Comparison of ENCODE assay signal across 1 cellular context in genomic region chr19:45099465-45100201, GRCh38.
TF ChIP-seq lines count a peak whose summit lies in the region.

No MANE protein-coding gene starts in this region.

TF ChIP-seq in endothelial cell of umbilical vein, 7 proteins besides CTCF, POLR2A, EP300 and RAD21:
- TF ChIP-seq JUN (IDR thresholded peaks at IDR 0.05; ENCODE audit: borderline replicate concordance, insufficient read depth, insufficient read length, low read depth) (no peak), POLR2AphosphoS5 (IDR thresholded peaks at IDR 0.05; ENCODE audit: insufficient read depth, low read depth, low read length) (no peak), GATA2 (IDR thresholded peaks at IDR 0.05; ENCODE audit: insufficient read depth, insufficient read length, low read depth, low read length) (peak; percentile 47)
TF ChIP-seq in endothelial cell of umbilical vein: peak in this region for 1.
